In the genomic region with DNA sequence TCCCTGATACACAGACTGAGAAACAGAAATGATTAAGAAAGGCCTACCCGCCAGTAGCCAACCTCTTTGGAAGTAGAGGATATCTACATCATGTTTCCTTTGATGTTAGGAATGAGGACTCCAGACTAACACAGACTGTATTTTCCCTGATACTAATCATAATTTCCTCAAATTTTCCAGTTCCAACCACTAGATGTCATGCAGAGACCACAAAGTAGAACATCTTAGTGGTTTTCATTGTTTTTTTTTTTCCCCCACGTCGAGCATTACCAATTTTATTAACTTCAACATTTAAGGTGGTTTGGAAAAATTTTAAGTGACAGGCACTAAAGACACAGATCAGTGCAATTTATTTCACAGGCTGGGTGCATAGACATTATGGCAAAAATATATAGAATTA, we compare ENCODE assay signal across 7 cellular contexts.
DNase-seq lines count a peak whose midpoint lies in the region; ATAC-seq, FAIRE-seq and TF ChIP-seq lines count a peak whose summit lies in the region.
"Not testable (repeated sequence)": the region's sequence is repeated elsewhere in the genome, so short reads cannot be mapped to it uniquely, and the experiment has no call there.

No MANE protein-coding gene starts in this region.

- H3K9ac ChIP-seq in DND-41 (ENCODE audit: low read depth, low read length); OCI-LY3 (ENCODE audit: low read length); H1 (replicated peaks in 1 of 4; ENCODE audit: extremely low read depth in 1 of 4, low read depth in 3 of 4, low read length in 3 of 4): not testable (repeated sequence)

- H3K14ac ChIP-seq in H1 (ENCODE audit: insufficient read length), result not testable (repeated sequence)

- POLR2A ChIA-PET in H1 (lab: Charles Lee; ENCODE audit: partially characterized antibody), result not testable (repeated sequence)

- peak; percentile 46 to 51 for TF ChIP-seq RAD21 in H1 (IDR thresholded peaks at IDR 0.05 in 1 of 2, conservative IDR thresholded peaks at IDR 0.05 in 1 of 2; ENCODE audit: low read depth in 2 of 2, low read length in 2 of 2)

- H4K91ac ChIP-seq in H1 (replicated peaks; ENCODE audit: insufficient read length, low read length), result not testable (repeated sequence)

- not testable (repeated sequence) for H3K23ac ChIP-seq in H1 (ENCODE audit: insufficient read length)

- FAIRE-seq in H1 (lab: Jason Lieb, UNC), result not testable (repeated sequence)

- not testable (repeated sequence) for H3K23me2 ChIP-seq in H1 (ENCODE audit: low read depth, low read length)

- not testable (repeated sequence) for H3K9me3 Mint-ChIP-seq in activated naive CD8-positive, alpha-beta T cell treated with anti-CD3 and anti-CD28 coated beads, Interleukin-2, amount 50 U/mL, for 24 hours; nephron progenitor cell

- not testable (repeated sequence) for H3K4me2 ChIP-seq in DND-41 (ENCODE audit: insufficient read depth, low read length); OCI-LY3 (ENCODE audit: low read length); H1 (ENCODE audit: insufficient read depth in 1 of 2, low read depth in 2 of 2, low read length in 2 of 2); hepatocyte

- not testable (repeated sequence) for H3K4me1 Mint-ChIP-seq in activated naive CD8-positive, alpha-beta T cell treated with anti-CD3 and anti-CD28 coated beads, Interleukin-2, amount 50 U/mL, for 24 hours; nephron progenitor cell

- ATAC-seq in DND-41 (ENCODE audit: insufficient read depth, low read depth), result peak; percentile 27; the same call in 1 of the 3 replicates
- peak; percentile 20 for ATAC-seq in activated naive CD8-positive, alpha-beta T cell treated with anti-CD3 and anti-CD28 coated beads, Interleukin-2, amount 50 U/mL, for 24 hours

- H3K9me3 ChIP-seq in DND-41 (ENCODE audit: insufficient read depth, low read length, severe bottlenecking); OCI-LY3 (ENCODE audit: insufficient read depth, low read length); H1 (ENCODE audit: insufficient read depth in 2 of 2, low read depth in 1 of 2, low read length in 1 of 2); hepatocyte (ENCODE audit: low read depth): not testable (repeated sequence)

- H3K79me1 ChIP-seq in H1 (ENCODE audit: low read depth, low read length), result not testable (repeated sequence)

- H3K4me3 ChIP-seq in DND-41 (ENCODE audit: low read depth in 1 of 2, low read length in 2 of 2); OCI-LY3 (ENCODE audit: low read length); H1 (ENCODE audit: extremely low read depth in 1 of 4, insufficient read depth in 2 of 4, low read depth in 3 of 4, low read length in 4 of 4); hepatocyte: not testable (repeated sequence)

- peak; percentile 33 for TF ChIP-seq CTCF in DND-41 (IDR thresholded peaks at IDR 0.05; ENCODE audit: borderline replicate concordance, extremely low read depth, low read length, poor library complexity, severe bottlenecking)
- peak; percentile 37 for TF ChIP-seq CTCF in OCI-LY3 (IDR thresholded peaks at IDR 0.05; ENCODE audit: low read depth, low read length)
- TF ChIP-seq CTCF in H1 (IDR thresholded peaks at IDR 0.05; ENCODE audit: control extremely low read depth in 1 of 3, insufficient read depth in 1 of 3, low read depth in 1 of 3, low read length in 3 of 3), result peak in 2 of 3 experiments; percentile 9 to 20; a peak in 2 of 4 replicates
- TF ChIP-seq CTCF in hepatocyte (IDR thresholded peaks at IDR 0.05; ENCODE audit: poor library complexity), result peak; percentile 55
- TF ChIP-seq CTCF in nephron progenitor cell (IDR thresholded peaks at IDR 0.05), result peak; percentile 39

- 55% methylated on average over 3 of the region's 3 CpGs; no CpG with 5 or more reads in 1 of the 2 experiments for WGBS in H1 (ENCODE audit: extremely low coverage in 1 of 2, insufficient coverage in 1 of 2, insufficient read length in 1 of 2, insufficient replicate concordance in 2 of 2, low coverage in 1 of 2, low lambda C conversion rate in 2 of 2, missing lambda C conversion rate in 1 of 2), 2 experiments
- 9% methylated on average over 3 of the region's 3 CpGs for WGBS in hepatocyte (ENCODE audit: low lambda C conversion rate, missing lambda C conversion rate)

- DNase-seq in DND-41; activated naive CD8-positive, alpha-beta T cell treated with anti-CD3 and anti-CD28 coated beads, Interleukin-2, amount 50 U/mL, for 24 hours; H1 (ENCODE audit: low read depth in 1 of 2, low spot score in 2 of 2); hepatocyte (ENCODE audit: low spot score); nephron progenitor cell: not testable (repeated sequence)
- DNase-seq in KBM-7, result peak; percentile 43

- not testable (repeated sequence) for TF ChIP-seq POLR2A in H1 (IDR thresholded peaks at IDR 0.05; ENCODE audit: control extremely low read depth in 1 of 2, low read depth in 2 of 2, low read length in 2 of 2)

- H3K27me3 ChIP-seq in DND-41 (ENCODE audit: insufficient read depth, low read length, poor library complexity); OCI-LY3 (ENCODE audit: low read depth, low read length); H1 (replicated peaks in 1 of 4; ENCODE audit: control insufficient read depth in 3 of 4, extremely low read depth in 1 of 4, insufficient read depth in 3 of 4, low read length in 3 of 4); hepatocyte: not testable (repeated sequence)

- H4K20me1 ChIP-seq in DND-41 (ENCODE audit: insufficient read depth, low read length); OCI-LY3 (ENCODE audit: insufficient read depth, low read length); H1 (replicated peaks in 1 of 2; ENCODE audit: control insufficient read depth in 1 of 2, insufficient read depth in 2 of 2, low read length in 2 of 2); hepatocyte (ENCODE audit: insufficient read depth, poor library complexity, severe bottlenecking): not testable (repeated sequence)

- H2BK5ac ChIP-seq in H1 (ENCODE audit: low read depth, low read length), result not testable (repeated sequence)

- not testable (repeated sequence) for H3K79me2 ChIP-seq in DND-41 (ENCODE audit: insufficient read depth, low read length); OCI-LY3 (ENCODE audit: low read length); H1 (ENCODE audit: control insufficient read depth in 1 of 2, insufficient read depth in 2 of 2, low read length in 2 of 2); hepatocyte

- peak overlapping the region; percentile 14 for H3K27ac Mint-ChIP-seq in activated naive CD8-positive, alpha-beta T cell treated with anti-CD3 and anti-CD28 coated beads, Interleukin-2, amount 50 U/mL, for 24 hours
- not testable (repeated sequence) for H3K27ac Mint-ChIP-seq in nephron progenitor cell

- CTCF ChIA-PET in H1 (lab: Charles Lee; ENCODE audit: partially characterized antibody), result not testable (repeated sequence)

- H2BK12ac ChIP-seq in H1 (ENCODE audit: low read depth, low read length), result not testable (repeated sequence)

- not testable (repeated sequence) for H3K9me2 ChIP-seq in hepatocyte (replicated peaks; ENCODE audit: insufficient read depth)

- not testable (repeated sequence) for TF ChIP-seq EP300 in H1 (IDR thresholded peaks at IDR 0.05; ENCODE audit: borderline replicate concordance in 1 of 2, low read depth in 2 of 2, low read length in 2 of 2)

- H3K36me3 Mint-ChIP-seq in activated naive CD8-positive, alpha-beta T cell treated with anti-CD3 and anti-CD28 coated beads, Interleukin-2, amount 50 U/mL, for 24 hours (ENCODE audit: low read depth); nephron progenitor cell (ENCODE audit: low read depth): not testable (repeated sequence)

- not testable (repeated sequence) for H4K8ac ChIP-seq in H1 (ENCODE audit: extremely low read depth, insufficient read depth, low read length)

- H3K56ac ChIP-seq in H1 (replicated peaks; ENCODE audit: insufficient read length, low read depth, low read length), result not testable (repeated sequence)

- in situ Hi-C loops in KBM-7 (cut with MboI; ENCODE audit: low pct_unique_long_range_greater_than_20kb, low sequenced_read_pairs), result not testable (repeated sequence)

- H2BK15ac ChIP-seq in H1 (ENCODE audit: low read length), result not testable (repeated sequence)

- H2AK5ac ChIP-seq in H1 (ENCODE audit: low read depth, low read length), result not testable (repeated sequence)

- not testable (repeated sequence) for H4K5ac ChIP-seq in H1 (ENCODE audit: insufficient read length, low read depth, low read length)

- not testable (repeated sequence) for H2BK120ac ChIP-seq in H1 (replicated peaks; ENCODE audit: low read depth, low read length)

- not testable (repeated sequence) for H2BK20ac ChIP-seq in H1 (ENCODE audit: low read length)

- H3K27me3 Mint-ChIP-seq in activated naive CD8-positive, alpha-beta T cell treated with anti-CD3 and anti-CD28 coated beads, Interleukin-2, amount 50 U/mL, for 24 hours; nephron progenitor cell (ENCODE audit: low read depth, poor library complexity): not testable (repeated sequence)

- not testable (repeated sequence) for H3K4ac ChIP-seq in H1 (replicated peaks; ENCODE audit: insufficient read length, low read depth, low read length)

- H2AFZ ChIP-seq in DND-41 (ENCODE audit: low read depth, low read length); OCI-LY3 (ENCODE audit: low read depth, low read length); H1 (ENCODE audit: low read length); hepatocyte: not testable (repeated sequence)

- H3K4me3 Mint-ChIP-seq in activated naive CD8-positive, alpha-beta T cell treated with anti-CD3 and anti-CD28 coated beads, Interleukin-2, amount 50 U/mL, for 24 hours; nephron progenitor cell: not testable (repeated sequence)

- not testable (repeated sequence) for H3K36me3 ChIP-seq in DND-41 (ENCODE audit: insufficient read depth, low read length); OCI-LY3 (replicated peaks; ENCODE audit: low read depth, low read length); H1 (ENCODE audit: control insufficient read depth in 2 of 4, insufficient read depth in 4 of 4, low read length in 3 of 4); hepatocyte (replicated peaks; ENCODE audit: insufficient read depth, low read depth)

- not testable (repeated sequence) for H3K18ac ChIP-seq in H1 (ENCODE audit: extremely low read depth, low read length)

- not testable (repeated sequence) for H3K4me1 ChIP-seq in DND-41 (ENCODE audit: insufficient read depth, low read length); OCI-LY3 (ENCODE audit: low read length); H1 (replicated peaks in 1 of 4; ENCODE audit: control insufficient read depth in 3 of 4, insufficient read depth in 4 of 4, low read length in 3 of 4); hepatocyte (ENCODE audit: insufficient read depth)

- H3K27ac ChIP-seq in DND-41 (ENCODE audit: low read length); OCI-LY3 (ENCODE audit: low read length); H1 (ENCODE audit: low read depth, low read length); hepatocyte: not testable (repeated sequence)
